In genomic region chr3:143885803-143886427, GRCh38 we compare ENCODE assay signal across 8 cellular contexts. TPM values are rescaled to one million over a fixed set of nuclear protein-coding genes. Genes with fewer than 3 reads are reported as not detected.
DNase-seq lines count a peak whose midpoint lies in the region; ATAC-seq and TF ChIP-seq lines count a peak whose summit lies in the region.

No MANE protein-coding gene starts in this region.

- no peak overlapping the region for H3K27ac ChIP-seq in 22Rv1

- peak; percentile 97 for ATAC-seq in GM21786 (IDR thresholded peaks at IDR 0.05; ENCODE audit: unreplicated experiment)

- in situ Hi-C loops in SK-MEL-5 (cut with HindIII; ENCODE audit: low pct_unique_long_range_greater_than_20kb, low sequenced_read_pairs): no loop called here

- TF ChIP-seq CTCF in 22Rv1 (IDR thresholded peaks at IDR 0.05): peak; percentile 90

- DNase-seq in EL: peak; percentile 47
- peak; percentile 9 for DNase-seq in HuH-7.5 (ENCODE audit: low spot score)
- peak; percentile 73 for DNase-seq in SK-MEL-5 (ENCODE audit: low read depth, low spot score)
- DNase-seq in dermis microvascular lymphatic vessel endothelial cell (ENCODE audit: low read depth in 2 of 2): peak; percentile 24 to 40
- DNase-seq in mucosa of gallbladder (ENCODE audit: low spot score): peak; percentile 19
- no peak for DNase-seq in effector CD4-positive, alpha-beta T cell

RNA-seq across cellular contexts. Expression of gene SLC9A9, which starts 37.6 kb away (rescaled TPM):
- total RNA-seq in SK-MEL-5 (2014; rRNA removed; shearing (Covaris generic)): 0.45 and 0.64 TPM in 2 replicates
- 0.44 TPM in 1 of 2 replicates, not detected in the other for polyA plus RNA-seq in SK-MEL-5 (2015; cell fraction: cytosol; rRNA removed)
- polyA plus RNA-seq in SK-MEL-5 (2015; cell fraction: nucleus; rRNA removed): 0.22 and 1.2 TPM in 2 replicates
- total RNA-seq in dermis microvascular lymphatic vessel endothelial cell (3.9 and 12.3 TPM in 2 replicates), mucosa of gallbladder (12.2 TPM)
